In genomic region chr10:132591166-132591971, GRCh38 we compare ENCODE assay signal across 11 cellular contexts. TPM values are rescaled to one million over a fixed set of nuclear protein-coding genes. Genes with fewer than 3 reads are reported as not detected.
DNase-seq lines count a peak whose midpoint lies in the region; ATAC-seq, FAIRE-seq and TF ChIP-seq lines count a peak whose summit lies in the region.
"Had no signal": no experiment of that assay in that cellular context is flagged by ENCODE, and none has a peak within 500 bp of the region (broad histone marks: within the 10 kb centered on the region; RNA-seq: fewer than 3 reads in every experiment).

No MANE protein-coding gene starts in this region.

- H3K4me2 ChIP-seq in A549: peak overlapping the region; percentile 74

- H3K27ac ChIP-seq in A549: peak overlapping the region; percentile 37 to 77; a peak in 4 of 6 replicates
- H3K27ac ChIP-seq: epithelial cell of prostate had no signal

- H3K4me1 ChIP-seq in A549: peaks cover 27% of the 10 kb centered on the region

- H3K9me3 ChIP-seq in A549: no peaks in the 10 kb centered on the region

- TF ChIP-seq EP300 in A549 (IDR thresholded peaks at IDR 0.05): no peak

- peaks cover 33% of the 10 kb centered on the region for H3K4me1 Mint-ChIP-seq in mesothelial cell of epicardium

- peak; percentile 63 to 74 for DNase-seq in A549 (ENCODE audit: low read depth in 1 of 2, low spot score in 1 of 2)
- DNase-seq in LHCN-M2 (ENCODE audit: low read depth): peak; percentile 6
- peak; percentile 85 for DNase-seq in epithelial cell of esophagus (ENCODE audit: low read depth)
- no peak for DNase-seq in mesothelial cell of epicardium (ENCODE audit: low spot score in 2 of 2, unreplicated experiment in 2 of 2)
- DNase-seq in DMS153 (lab: John Stamatoyannopoulos, UW): no peak
- DNase-seq in NCI-H226: no peak
- no peak for DNase-seq in NCI-H2107 treated with DMSO at 0.1 percent for 48 hours (lab: John Stamatoyannopoulos, UW; ENCODE audit: unreplicated experiment)
- DNase-seq: activated CD4-positive, alpha-beta memory T cell treated with anti-CD3 and anti-CD28 coated beads for 36 hours; NCI-H1417 had no signal

- peaks cover 3% of the 10 kb centered on the region for H3K9me3 Mint-ChIP-seq in mesothelial cell of epicardium
- H3K9me3 Mint-ChIP-seq: activated CD4-positive, alpha-beta memory T cell treated with anti-CD3 and anti-CD28 coated beads for 36 hours had no signal

- TF ChIP-seq POLR2A in A549 (IDR thresholded peaks at IDR 0.05; ENCODE audit: low read length): no peak

- H3K36me3 Mint-ChIP-seq in mesothelial cell of epicardium: peaks cover 5% of the 10 kb centered on the region

- 48% methylated on average over 22 of the region's 22 CpGs for WGBS in A549 (ENCODE audit: missing lambda C conversion rate)

- 0 out of 5 replicates have a peak, but pooled peaks of 1 of the 2 experiments have one; percentile 18 for TF ChIP-seq RAD21 in A549 (conservative IDR thresholded peaks at IDR 0.05 in 1 of 2, IDR thresholded peaks at IDR 0.05 in 1 of 2)

- no peak for FAIRE-seq in A549 (lab: Jason Lieb, UNC)

- CTCF ChIA-PET in A549 (lab: Yijun Ruan, JAX): interaction anchor here (0.7 to 3.1 kb wide), 4 partner anchors 39 to 132 kb away, joined by 3 to 10 read pairs (median 3); no protein-coding TSS in a partner anchor

- ATAC-seq in A549 (peak; percentile 81 to 92), HG02852 (IDR thresholded peaks at IDR 0.05; ENCODE audit: unreplicated experiment) (no peak)

- POLR2A ChIA-PET in A549 (lab: Yijun Ruan, JAX): no interaction called here

- H3K27ac Mint-ChIP-seq in mesothelial cell of epicardium: peak overlapping the region; percentile 52
- H3K27ac Mint-ChIP-seq: activated CD4-positive, alpha-beta memory T cell treated with anti-CD3 and anti-CD28 coated beads for 36 hours had no signal

- H3K27me3 Mint-ChIP-seq in mesothelial cell of epicardium (ENCODE audit: low read depth): no peaks in the 10 kb centered on the region
- H3K27me3 Mint-ChIP-seq: activated CD4-positive, alpha-beta memory T cell treated with anti-CD3 and anti-CD28 coated beads for 36 hours had no signal

- no peak overlapping the region for H3K4me3 Mint-ChIP-seq in mesothelial cell of epicardium
- H3K4me3 Mint-ChIP-seq: activated CD4-positive, alpha-beta memory T cell treated with anti-CD3 and anti-CD28 coated beads for 36 hours had no signal

- H3K4me3 ChIP-seq in A549: no peak overlapping the region
- H3K4me3 ChIP-seq in epithelial cell of esophagus (ENCODE audit: low read length): no peak overlapping the region

- TF ChIP-seq CTCF in A549 (IDR thresholded peaks at IDR 0.05): no peak
- TF ChIP-seq CTCF in epithelial cell of esophagus (IDR thresholded peaks at IDR 0.05; ENCODE audit: insufficient read depth, low read depth, low read length, missing control alignments): peak; percentile 30
- no peak for TF ChIP-seq CTCF in mesothelial cell of epicardium (IDR thresholded peaks at IDR 0.05; ENCODE audit: unreplicated experiment)

TF ChIP-seq in A549, 52 proteins besides CTCF, POLR2A, EP300 and RAD21:
- TF ChIP-seq ATOH8 (CRISPR knock-in tag; IDR thresholded peaks at IDR 0.05; ENCODE audit: low read depth) (no peak), MAZ (IDR thresholded peaks at IDR 0.05; ENCODE audit: borderline replicate concordance, low read depth, low read length) (no peak), KDM1A (IDR thresholded peaks at IDR 0.05; ENCODE audit: low read depth) (no peak), TFCP2L1 (CRISPR knock-in tag; IDR thresholded peaks at IDR 0.05) (no peak), MYC (IDR thresholded peaks at IDR 0.05; ENCODE audit: borderline replicate concordance, low read length) (no peak), SMC3 (IDR thresholded peaks at IDR 0.05) (no peak), JUNB (IDR thresholded peaks at IDR 0.05) (peak; percentile 75), CEBPB (IDR thresholded peaks at IDR 0.05) (no peak), FOXS1 (CRISPR knock-in tag; IDR thresholded peaks at IDR 0.05) (no peak), BCL3 (IDR thresholded peaks at IDR 0.05) (no peak), SREBF2 (IDR thresholded peaks at IDR 0.05) (no peak), CHD2 (IDR thresholded peaks at IDR 0.05; ENCODE audit: low read length, partially characterized antibody) (no peak), HOXB13 (CRISPR knock-in tag; IDR thresholded peaks at IDR 0.05; ENCODE audit: low read depth) (no peak), ZC3H11A (IDR thresholded peaks at IDR 0.05) (no peak), GATA3 (IDR thresholded peaks at IDR 0.05; ENCODE audit: borderline replicate concordance) (peak; percentile 15; the same call in 1 of the 2 replicates), NFE2L2 (conservative IDR thresholded peaks at IDR 0.05; ENCODE audit: low read length) (no peak), JUN (IDR thresholded peaks at IDR 0.05) (no peak), RCOR1 (IDR thresholded peaks at IDR 0.05; ENCODE audit: low read depth, low read length) (no peak), HOXA7 (CRISPR knock-in tag; IDR thresholded peaks at IDR 0.05) (no peak), CBX8 (IDR thresholded peaks at IDR 0.05) (no peak), CHD4 (IDR thresholded peaks at IDR 0.05; ENCODE audit: borderline replicate concordance) (no peak), ZFP36 (IDR thresholded peaks at IDR 0.05; ENCODE audit: borderline replicate concordance, partially characterized antibody) (no peak), TP53 (CRISPR knock-in tag; IDR thresholded peaks at IDR 0.05) (no peak), ELK1 (IDR thresholded peaks at IDR 0.05; ENCODE audit: low read depth, low read length) (no peak), FOSL2 (IDR thresholded peaks at IDR 0.05) (peak; percentile 65), FOSL2 (CRISPR knock-in tag; IDR thresholded peaks at IDR 0.05) (peak; percentile 70)
- TF ChIP-seq, protein P1, sequence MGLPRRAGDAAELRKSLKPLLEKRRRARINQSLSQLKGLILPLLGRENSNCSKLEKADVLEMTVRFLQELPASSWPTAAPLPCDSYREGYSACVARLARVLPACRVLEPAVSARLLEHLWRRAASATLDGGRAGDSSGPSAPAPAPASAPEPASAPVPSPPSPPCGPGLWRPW (IDR thresholded peaks at IDR 0.05): no peak
- TF ChIP-seq, protein P2, sequence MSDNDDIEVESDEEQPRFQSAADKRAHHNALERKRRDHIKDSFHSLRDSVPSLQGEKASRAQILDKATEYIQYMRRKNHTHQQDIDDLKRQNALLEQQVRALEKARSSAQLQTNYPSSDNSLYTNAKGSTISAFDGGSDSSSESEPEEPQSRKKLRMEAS (IDR thresholded peaks at IDR 0.05): 0 out of 2 replicates have a peak, but pooled peaks have one; percentile 12
TF ChIP-seq in A549: peak in this region for 4.

RNA-seq across cellular contexts. Expression of gene INPP5A, which starts 53.8 kb away (rescaled TPM):
- polyA plus RNA-seq in A549 (2011; rRNA removed): 12.0 and 13.7 TPM in 2 replicates
- 10.7 and 11.9 TPM in 2 replicates for polyA plus RNA-seq in A549 (2012; cell fraction: cytosol; rRNA removed)
- polyA plus RNA-seq in A549 (2012; cell fraction: nucleus; rRNA removed): 7.8 and 8.6 TPM in 2 replicates
- 11.5 to 15.1 TPM (median 12.3 TPM) in 3 replicates for polyA plus RNA-seq in A549 (2017; fragmentation: RNase III; extraction: RNeasy Plus Mini Kit Qiagen cat#74134 plus additional on column Dnase treatment)
- 12.6 and 19.2 TPM in 2 replicates for polyA minus RNA-seq in A549 (2011; rRNA and poly(A)+ RNA removed)
- total RNA-seq in LHCN-M2 (2014; rRNA removed): 15.9 and 16.0 TPM in 2 replicates
- polyA plus RNA-seq in LHCN-M2 (2012): 11.8 TPM
- 36.4 to 41.8 TPM (median 41.0 TPM) in 3 replicates for total RNA-seq in mesothelial cell of epicardium

Comparison
In these comparisons a context has a peak if more than half of its experiments do, and no peak if none do; other contexts are left out.
1. DNase-seq: peak in A549 (2 of 2), LHCN-M2 (single experiment) and epithelial cell of esophagus (single experiment); none in mesothelial cell of epicardium (0 of 2), DMS153 (single experiment), NCI-H226 (single experiment) and NCI-H2107 treated with DMSO at 0.1 percent for 48 hours (single experiment).